36 cellular contexts compared by ENCODE assay signal in the genomic region with DNA sequence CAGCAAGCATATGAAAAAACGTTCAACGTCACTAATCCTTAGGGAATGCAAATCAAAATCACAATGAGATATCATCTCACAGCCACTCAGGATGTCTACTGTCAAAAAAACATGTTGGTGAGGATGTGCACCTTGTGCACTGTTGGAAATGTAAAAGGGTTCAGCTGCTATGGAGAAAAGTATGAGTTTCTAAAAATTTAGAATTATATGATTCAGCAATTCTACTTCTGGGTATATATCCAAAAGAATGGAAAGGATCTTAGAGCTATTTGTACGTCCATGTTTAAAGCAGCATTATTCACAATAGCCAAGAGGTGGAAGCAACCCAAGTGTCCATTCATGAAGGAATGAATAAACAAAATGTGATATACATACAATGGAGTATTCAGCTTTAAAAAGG. TPM values are rescaled to one million over a fixed set of nuclear protein-coding genes. Genes with fewer than 3 reads are reported as not detected.
"Had no signal": no experiment of that assay in that cellular context is flagged by ENCODE, and none has a peak within 500 bp of the region (broad histone marks: within the 10 kb centered on the region; RNA-seq: fewer than 3 reads in every experiment).

No MANE protein-coding gene starts in this region.

- H3K36me3 Mint-ChIP-seq: activated naive CD4-positive, alpha-beta T cell treated with anti-CD3 and anti-CD28 coated beads, Interleukin-2, amount 50 U/mL, for 72 hours had no signal

- H3K27ac Mint-ChIP-seq: activated B cell treated with CpG ODN at 0.5 μM for 24 hours; activated CD4-positive, alpha-beta memory T cell treated with anti-CD3 and anti-CD28 coated beads for 36 hours; activated CD4-positive, alpha-beta T cell treated with anti-CD3 and anti-CD28 coated beads, Interleukin-2, amount 10 ng/mL, durations not matched to agents 24 days and 14 days; activated CD8-positive, alpha-beta T cell treated with anti-CD3 and anti-CD28 coated beads for 36 hours; activated naive CD4-positive, alpha-beta T cell treated with anti-CD3 and anti-CD28 coated beads for 36 hours; activated naive CD4-positive, alpha-beta T cell treated with anti-CD3 and anti-CD28 coated beads, Interleukin-2, amount 50 U/mL, for 72 hours; activated naive CD8-positive, alpha-beta T cell treated with anti-CD3 and anti-CD28 coated beads for 36 hours; activated T-helper 1 cell treated with anti-CD3 and anti-CD28 coated beads, Interleukin-12 subunit alpha, Interleukin-12 subunit beta, Interleukin-2, Interleukin-4 antibody, amounts not matched to agents 30 ng/mL and 10 ng/mL and 1 ng/mL, durations not matched to agents 14 hours and 24 hours and 36 hours; activated T-helper 17 cell treated with anti-CD3 and anti-CD28 coated beads, Interleukin-2, amount 50 U/mL, for 72 hours; T-helper 2 cell treated with Interferon-gamma antibody and Interleukin-4, amounts not matched to agents 5 μg/mL and 100 μg/mL, for 36 hours had no signal

- DNase-seq: activated B cell treated with CpG ODN at 0.5 μM for 24 hours; activated CD4-positive, alpha-beta memory T cell treated with anti-CD3 and anti-CD28 coated beads for 36 hours; activated CD4-positive, alpha-beta T cell treated with anti-CD3 and anti-CD28 coated beads for 4 hours; activated CD4-positive, alpha-beta T cell treated with anti-CD3 and anti-CD28 coated beads, Interleukin-2, amount 10 ng/mL, durations not matched to agents 24 days and 14 days; activated CD4-positive, alpha-beta T cell treated with anti-CD3 and anti-CD28 coated beads, Interleukin-2, amount 50 U/mL, for 1 hour; activated CD4-positive, alpha-beta T cell treated with anti-CD3 and anti-CD28 coated beads, Interleukin-2, amount 50 U/mL, for 4 hours; activated CD4-positive, CD25-positive, alpha-beta regulatory T cell treated with anti-CD3 and anti-CD28 coated beads, Interleukin-2, amount 50 U/mL, for 72 hours; activated CD8-positive, alpha-beta memory T cell treated with anti-CD3 and anti-CD28 coated beads, Interleukin-2, amount 50 U/mL, for 4 hours; activated CD8-positive, alpha-beta T cell treated with anti-CD3 and anti-CD28 coated beads for 36 hours; activated effector memory CD4-positive, alpha-beta T cell treated with anti-CD3 and anti-CD28 coated beads, Interleukin-2, amount 50 U/mL, for 16 hours; activated gamma-delta T cell treated with Interleukin-2 at 50 U/mL for 16 hours; activated naive CD4-positive, alpha-beta T cell; activated naive CD4-positive, alpha-beta T cell treated with anti-CD3 and anti-CD28 coated beads for 36 hours; activated naive CD4-positive, alpha-beta T cell treated with anti-CD3 and anti-CD28 coated beads, Interleukin-2, amount 50 U/mL, for 16 hours; activated naive CD8-positive, alpha-beta T cell treated with anti-CD3 and anti-CD28 coated beads for 36 hours; activated T-cell treated with anti-CD3 and anti-CD28 coated beads for 4 hours; activated T-cell treated with anti-CD3 and anti-CD28 coated beads, Interleukin-2, amount 50 U/mL, for 1 hour; activated T-cell treated with anti-CD3 and anti-CD28 coated beads, Interleukin-2, amount 50 U/mL, for 4 hours; activated T-cell treated with anti-CD3 and anti-CD28 coated beads, Interleukin-2, amount 50 U/mL, for 72 hours; adrenal gland; amniotic stem cell; aorta; body of pancreas; brain microvascular endothelial cell; central memory CD4-positive, alpha-beta T cell; T-helper 2 cell; T-helper 9 cell had no signal

- H3K36me3 ChIP-seq: adrenal gland, brain microvascular endothelial cell, breast epithelium had no signal

- H3K4me3 ChIP-seq: adrenal gland, body of pancreas, breast epithelium had no signal

- H3K4me3 Mint-ChIP-seq: activated B cell treated with CpG ODN at 0.5 μM for 24 hours; activated CD4-positive, alpha-beta memory T cell treated with anti-CD3 and anti-CD28 coated beads for 36 hours; activated CD4-positive, alpha-beta T cell treated with anti-CD3 and anti-CD28 coated beads, Interleukin-2, amount 10 ng/mL, durations not matched to agents 24 days and 14 days; activated CD8-positive, alpha-beta T cell treated with anti-CD3 and anti-CD28 coated beads for 36 hours; activated naive CD4-positive, alpha-beta T cell treated with anti-CD3 and anti-CD28 coated beads for 36 hours; activated naive CD8-positive, alpha-beta T cell treated with anti-CD3 and anti-CD28 coated beads for 36 hours; activated T-cell treated with anti-CD3 and anti-CD28 coated beads, Interleukin-2, amount 50 U/mL, for 4 hours; activated T-cell treated with anti-CD3 and anti-CD28 coated beads, Interleukin-2, amount 50 U/mL, for 72 hours; activated T-helper 1 cell treated with anti-CD3 and anti-CD28 coated beads, Interleukin-12 subunit alpha, Interleukin-12 subunit beta, Interleukin-2, Interleukin-4 antibody, amounts not matched to agents 30 ng/mL and 10 ng/mL and 1 ng/mL, durations not matched to agents 14 hours and 24 hours and 36 hours; activated T-helper 17 cell treated with anti-CD3 and anti-CD28 coated beads, Interleukin-2, amount 50 U/mL, for 72 hours; T-helper 2 cell treated with Interferon-gamma antibody and Interleukin-4, amounts not matched to agents 5 μg/mL and 100 μg/mL, for 36 hours had no signal

- H3K27ac ChIP-seq: adrenal gland, body of pancreas, brain microvascular endothelial cell, breast epithelium, VCaP had no signal

- H3K4me1 ChIP-seq: adrenal gland, breast epithelium had no signal

- H3K9me3 Mint-ChIP-seq: activated CD4-positive, alpha-beta T cell treated with anti-CD3 and anti-CD28 coated beads, Interleukin-2, amount 10 ng/mL, durations not matched to agents 24 days and 14 days; activated T-cell treated with anti-CD3 and anti-CD28 coated beads, Interleukin-2, amount 50 U/mL, for 4 hours; activated T-cell treated with anti-CD3 and anti-CD28 coated beads, Interleukin-2, amount 50 U/mL, for 72 hours; activated T-helper 1 cell treated with anti-CD3 and anti-CD28 coated beads, Interleukin-12 subunit alpha, Interleukin-12 subunit beta, Interleukin-2, Interleukin-4 antibody, amounts not matched to agents 30 ng/mL and 10 ng/mL and 1 ng/mL, durations not matched to agents 14 hours and 24 hours and 36 hours; activated T-helper 17 cell treated with anti-CD3 and anti-CD28 coated beads, Interleukin-2, amount 50 U/mL, for 72 hours; T-helper 2 cell treated with Interferon-gamma antibody and Interleukin-4, amounts not matched to agents 5 μg/mL and 100 μg/mL, for 36 hours had no signal

- H3K27me3 ChIP-seq: adrenal gland, body of pancreas, brain microvascular endothelial cell, breast epithelium had no signal

- H3K9me3 ChIP-seq: adrenal gland, body of pancreas, breast epithelium had no signal

- H3K27me3 Mint-ChIP-seq: activated B cell treated with CpG ODN at 0.5 μM for 24 hours; activated T-helper 17 cell treated with anti-CD3 and anti-CD28 coated beads, Interleukin-2, amount 50 U/mL, for 72 hours had no signal

- ATAC-seq: activated CD8-positive, alpha-beta T cell treated with anti-CD3 and anti-CD28 coated beads for 36 hours; activated naive CD4-positive, alpha-beta T cell treated with anti-CD3 and anti-CD28 coated beads, Interleukin-2, amount 50 U/mL, for 72 hours; activated T-cell treated with anti-CD3 and anti-CD28 coated beads, Interleukin-2, amount 50 U/mL, for 4 hours; activated T-cell treated with anti-CD3 and anti-CD28 coated beads, Interleukin-2, amount 50 U/mL, for 72 hours; activated T-helper 17 cell treated with anti-CD3 and anti-CD28 coated beads, Interleukin-2, amount 50 U/mL, for 72 hours; body of pancreas had no signal

- FAIRE-seq: astrocyte, TTC549 had no signal

- H3K4me1 Mint-ChIP-seq: activated B cell treated with CpG ODN at 0.5 μM for 24 hours; activated CD4-positive, alpha-beta T cell treated with anti-CD3 and anti-CD28 coated beads, Interleukin-2, amount 10 ng/mL, durations not matched to agents 24 days and 14 days; activated T-helper 17 cell treated with anti-CD3 and anti-CD28 coated beads, Interleukin-2, amount 50 U/mL, for 72 hours had no signal

RNA-seq across cellular contexts. Expression of gene CFAP210, which starts 50.0 kb away (rescaled TPM):
- total RNA-seq: activated B cell treated with CpG ODN at 0.5 μM for 24 hours; activated CD4-positive, alpha-beta memory T cell treated with anti-CD3 and anti-CD28 coated beads for 36 hours; activated CD4-positive, alpha-beta T cell treated with anti-CD3 and anti-CD28 coated beads, Interleukin-2, amount 10 ng/mL, durations not matched to agents 24 days and 14 days; activated CD8-positive, alpha-beta T cell treated with anti-CD3 and anti-CD28 coated beads for 36 hours; activated naive CD4-positive, alpha-beta T cell treated with anti-CD3 and anti-CD28 coated beads for 36 hours; activated naive CD4-positive, alpha-beta T cell treated with anti-CD3 and anti-CD28 coated beads, Interleukin-2, amount 50 U/mL, for 72 hours; activated naive CD8-positive, alpha-beta T cell treated with anti-CD3 and anti-CD28 coated beads for 36 hours; activated T-helper 1 cell treated with anti-CD3 and anti-CD28 coated beads, Interleukin-12 subunit alpha, Interleukin-12 subunit beta, Interleukin-2, Interleukin-4 antibody, amounts not matched to agents 30 ng/mL and 10 ng/mL and 1 ng/mL, durations not matched to agents 14 hours and 24 hours and 36 hours; activated T-helper 17 cell treated with anti-CD3 and anti-CD28 coated beads, Interleukin-2, amount 50 U/mL, for 72 hours; adrenal gland; body of pancreas; cardiac septum had no signal
